Comparison of ENCODE assay signal across 15 cellular contexts in genomic region chr12:6116481-6117021, GRCh38. TPM values are rescaled to one million over a fixed set of nuclear protein-coding genes. Genes with fewer than 3 reads are reported as not detected.
DNase-seq lines count a peak whose midpoint lies in the region; ATAC-seq and TF ChIP-seq lines count a peak whose summit lies in the region.
"Had no signal": no experiment of that assay in that cellular context is flagged by ENCODE, and none has a peak within 500 bp of the region (broad histone marks: within the 10 kb centered on the region; RNA-seq: fewer than 3 reads in every experiment).

No MANE protein-coding gene starts in this region.

- H3K4me3 Mint-ChIP-seq in natural killer cell, result no peak overlapping the region
- H3K4me3 Mint-ChIP-seq: activated T-cell treated with anti-CD3 and anti-CD28 coated beads, Interleukin-2, amount 50 U/mL, for 24 hours had no signal

- TF ChIP-seq CTCF in brain microvascular endothelial cell (IDR thresholded peaks at IDR 0.05; ENCODE audit: low read depth, low read length, missing control alignments) (no peak), natural killer cell (IDR thresholded peaks at IDR 0.05) (no peak)

- no peaks in the 10 kb centered on the region for H3K9me3 Mint-ChIP-seq in natural killer cell
- H3K9me3 Mint-ChIP-seq: activated T-cell treated with anti-CD3 and anti-CD28 coated beads, Interleukin-2, amount 50 U/mL, for 24 hours had no signal

- H3K4me3 ChIP-seq in brain microvascular endothelial cell (ENCODE audit: low read depth, low read length) (no peak overlapping the region), HAP-1 (no peak overlapping the region)
- H3K4me3 ChIP-seq: BLaER1 had no signal

- in situ Hi-C loops in brain microvascular endothelial cell (cut with HindIII; ENCODE audit: low pct_ligation_motif_present, low sequenced_read_pairs), result no loop called here
- in situ Hi-C loops in HAP-1 (cut with MboI; ENCODE audit: low sequenced_read_pairs), result no loop called here

- ATAC-seq in natural killer cell, result no peak

- H3K27ac ChIP-seq in brain microvascular endothelial cell, result peak overlapping the region; percentile 32
- H3K27ac ChIP-seq: BLaER1 had no signal

- H3K27me3 Mint-ChIP-seq in natural killer cell (ENCODE audit: low read depth in 2 of 2), result no peaks in the 10 kb centered on the region

- intact Hi-C loops in natural killer cell (cut with micrococcal nuclease), result no loop called here

- no peaks in the 10 kb centered on the region for H3K4me1 ChIP-seq in HAP-1
- H3K4me1 ChIP-seq: BLaER1 had no signal

- peaks cover 12 to 13% of the 10 kb centered on the region in 2 donors for H3K4me1 Mint-ChIP-seq in natural killer cell

- no peak overlapping the region for H3K27ac Mint-ChIP-seq in natural killer cell
- H3K27ac Mint-ChIP-seq: activated T-cell treated with anti-CD3 and anti-CD28 coated beads, Interleukin-2, amount 50 U/mL, for 24 hours had no signal

- peak; percentile 15 for DNase-seq in HT-29 (ENCODE audit: low spot score)
- DNase-seq in brain microvascular endothelial cell, result peak; percentile 56
- peak; percentile 76 for DNase-seq in iris pigment epithelial cell (ENCODE audit: low read depth)
- peak; percentile 33 for DNase-seq in renal cortical epithelial cell (ENCODE audit: low read depth)
- DNase-seq in HAP-1 (ENCODE audit: low spot score in 2 of 2), result no peak
- DNase-seq in activated CD8-positive, alpha-beta memory T cell treated with anti-CD3 and anti-CD28 coated beads for 24 hours, result no peak
- no peak for DNase-seq in cerebellar nuclear complex (lab: John Stamatoyannopoulos, UW)
- DNase-seq in natural killer cell, result no peak
- DNase-seq: activated T-cell treated with anti-CD3 and anti-CD28 coated beads, Interleukin-2, amount 50 U/mL, for 24 hours; anterior cingulate cortex; NCI-H1092; NCI-H524; stimulated activated CD4-positive, alpha-beta T cell treated with anti-CD3 and anti-CD28 coated beads, Interleukin-2, amount 100 ng/mL, for 48 hours; stimulated activated naive CD4-positive, alpha-beta T cell treated with Interleukin-2 at 50 U/mL for 16 hours had no signal

- no peaks in the 10 kb centered on the region for H3K36me3 ChIP-seq in brain microvascular endothelial cell (replicated peaks)
- H3K36me3 ChIP-seq in HAP-1 (replicated peaks), result no peaks in the 10 kb centered on the region
- H3K36me3 ChIP-seq: BLaER1 had no signal

- H3K36me3 Mint-ChIP-seq in natural killer cell, result no peaks in the 10 kb centered on the region

- no peaks in the 10 kb centered on the region for H3K27me3 ChIP-seq in brain microvascular endothelial cell (replicated peaks)
- H3K27me3 ChIP-seq in HAP-1 (ENCODE audit: low read depth), result no peaks in the 10 kb centered on the region
- H3K27me3 ChIP-seq: BLaER1 had no signal

- H3K9me3 ChIP-seq in HAP-1, result no peaks in the 10 kb centered on the region
- H3K9me3 ChIP-seq: BLaER1 had no signal

RNA-seq across cellular contexts. Expression of gene VWF, which starts 7.9 kb away (rescaled TPM):
- total RNA-seq in HT-29 (2014; rRNA removed; shearing (Covaris generic)), result under 0.01 TPM in 1 of 2 replicates, not detected in the other
- total RNA-seq in renal cortical epithelial cell (2.2 and 3.0 TPM in 2 replicates), natural killer cell (under 1 TPM; 0.14 to 0.95 (median 0.71) TPM)

Comparison
In these comparisons a context has a peak if more than half of its experiments do, and no peak if none do; other contexts are left out.
1. DNase-seq: peak in HT-29 (single experiment), brain microvascular endothelial cell (single experiment), iris pigment epithelial cell (single experiment) and renal cortical epithelial cell (single experiment); none in HAP-1 (0 of 2), activated CD8-positive, alpha-beta memory T cell treated with anti-CD3 and anti-CD28 coated beads for 24 hours (single experiment), cerebellar nuclear complex (0 of 2) and natural killer cell (single experiment).